In the genomic region with DNA sequence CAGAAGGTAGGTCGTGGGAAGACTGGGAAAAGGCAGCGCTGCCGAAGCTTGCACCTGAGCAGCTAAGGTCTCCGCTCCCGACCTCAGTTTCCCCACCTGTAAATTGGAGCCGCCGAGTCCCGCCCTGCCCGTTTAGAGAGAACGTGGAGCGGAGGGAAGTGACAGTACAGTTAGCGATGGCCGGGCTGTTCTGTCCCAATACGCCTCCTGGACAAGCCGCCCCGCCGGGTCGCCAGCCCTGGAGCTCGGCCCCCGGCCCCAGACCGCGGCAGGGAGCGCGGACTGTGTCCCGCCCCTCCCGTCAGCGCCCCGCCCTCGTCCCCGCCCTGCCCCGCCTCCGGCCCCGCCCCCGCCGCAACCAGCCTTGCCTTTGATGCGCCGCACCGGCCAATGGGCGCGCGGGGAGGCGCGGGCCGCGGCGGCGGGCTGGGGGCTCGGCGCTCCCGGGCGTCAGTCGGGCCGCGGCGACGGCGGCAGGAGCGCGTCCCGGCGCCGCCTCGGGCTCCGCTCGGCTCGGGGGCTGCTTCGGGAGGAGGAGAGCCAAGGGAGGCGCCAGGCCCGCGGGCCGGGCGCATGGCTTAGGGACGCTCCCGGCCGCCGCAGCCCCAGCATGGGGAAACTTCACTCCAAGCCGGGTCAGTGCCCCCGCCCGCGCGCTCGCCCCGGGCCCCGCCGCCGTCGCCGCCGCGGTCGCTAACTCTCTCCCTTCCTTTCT, we compare ENCODE assay signal across 8 cellular contexts. TPM values are rescaled to one million over a fixed set of nuclear protein-coding genes. Genes with fewer than 3 reads are reported as not detected.
DNase-seq lines count a peak whose midpoint lies in the region; ATAC-seq and TF ChIP-seq lines count a peak whose summit lies in the region.

A gene with protein sequence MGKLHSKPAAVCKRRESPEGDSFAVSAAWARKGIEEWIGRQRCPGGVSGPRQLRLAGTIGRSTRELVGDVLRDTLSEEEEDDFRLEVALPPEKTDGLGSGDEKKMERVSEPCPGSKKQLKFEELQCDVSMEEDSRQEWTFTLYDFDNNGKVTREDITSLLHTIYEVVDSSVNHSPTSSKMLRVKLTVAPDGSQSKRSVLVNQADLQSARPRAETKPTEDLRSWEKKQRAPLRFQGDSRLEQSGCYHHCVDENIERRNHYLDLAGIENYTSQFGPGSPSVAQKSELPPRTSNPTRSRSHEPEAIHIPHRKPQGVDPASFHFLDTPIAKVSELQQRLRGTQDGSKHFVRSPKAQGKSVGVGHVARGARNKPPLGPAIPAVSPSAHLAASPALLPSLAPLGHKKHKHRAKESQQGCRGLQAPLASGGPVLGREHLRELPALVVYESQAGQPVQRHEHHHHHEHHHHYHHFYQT (plus strand): TSS at position 453 of the 715 bp plus-strand sequence. CDS start 158 bp downstream, at position 611.

- H3K9me3 ChIP-seq in OCI-LY3 (ENCODE audit: insufficient read depth, low read length) = no peaks in the 10 kb centered on the region

- no peak within 1 kb of the TSS for H3K27ac ChIP-seq in OCI-LY3 (ENCODE audit: low read length)

- H3K36me3 Mint-ChIP-seq in nephron progenitor cell (ENCODE audit: low read depth) = peaks cover 17% of the 10 kb centered on the region
- no peaks in the 10 kb centered on the region for H3K36me3 Mint-ChIP-seq in stimulated activated naive CD8-positive, alpha-beta T cell treated with anti-CD3 and anti-CD28 coated beads, Interleukin-15, Interleukin-2, amounts not matched to agents 100 ng/mL and 50 ng/mL, for 24 hours (ENCODE audit: low read depth)

- H3K27me3 ChIP-seq in OCI-LY3 (ENCODE audit: low read depth, low read length) = peaks cover 14% of the 10 kb centered on the region

- peak; percentile 84 for DNase-seq in AG08395 (ENCODE audit: low spot score)
- DNase-seq in activated T-helper 1 cell treated with Interleukin-2 at 50 U/mL for 16 hours (ENCODE audit: low read depth) = peak; percentile 67
- DNase-seq in fibroblast of the aortic adventitia (ENCODE audit: low read depth) = peak; percentile 11
- peak; percentile 89 for DNase-seq in nephron progenitor cell

- no peak within 1 kb of the TSS for H3K27ac Mint-ChIP-seq in nephron progenitor cell
- H3K27ac Mint-ChIP-seq in stimulated activated naive CD8-positive, alpha-beta T cell treated with anti-CD3 and anti-CD28 coated beads, Interleukin-15, Interleukin-2, amounts not matched to agents 100 ng/mL and 50 ng/mL, for 24 hours = peak within 1 kb of the TSS; percentile 28

- peaks cover 9% of the 10 kb centered on the region for H3K9me3 Mint-ChIP-seq in nephron progenitor cell
- no peaks in the 10 kb centered on the region for H3K9me3 Mint-ChIP-seq in stimulated activated naive CD8-positive, alpha-beta T cell treated with anti-CD3 and anti-CD28 coated beads, Interleukin-15, Interleukin-2, amounts not matched to agents 100 ng/mL and 50 ng/mL, for 24 hours

- peak within 1 kb of the TSS; percentile 95 for H3K4me3 ChIP-seq in OCI-LY3 (ENCODE audit: low read length)
- H3K4me3 ChIP-seq in fibroblast of the aortic adventitia (ENCODE audit: low read depth, low read length) = peak within 1 kb of the TSS; percentile 66

- no peak for TF ChIP-seq CTCF in OCI-LY3 (IDR thresholded peaks at IDR 0.05; ENCODE audit: low read depth, low read length)
- TF ChIP-seq CTCF in fibroblast of the aortic adventitia (IDR thresholded peaks at IDR 0.05; ENCODE audit: insufficient read depth, low read length) = no peak
- TF ChIP-seq CTCF in nephron progenitor cell (IDR thresholded peaks at IDR 0.05) = no peak

- H3K36me3 ChIP-seq in OCI-LY3 (replicated peaks; ENCODE audit: low read depth, low read length) = no peaks in the 10 kb centered on the region

- H3K4me3 Mint-ChIP-seq in nephron progenitor cell = peak within 1 kb of the TSS; percentile 86
- H3K4me3 Mint-ChIP-seq in stimulated activated naive CD8-positive, alpha-beta T cell treated with anti-CD3 and anti-CD28 coated beads, Interleukin-15, Interleukin-2, amounts not matched to agents 100 ng/mL and 50 ng/mL, for 24 hours = peak within 1 kb of the TSS; percentile 83

- H4K20me1 ChIP-seq in OCI-LY3 (ENCODE audit: insufficient read depth, low read length) = no peaks in the 10 kb centered on the region

- H3K27me3 Mint-ChIP-seq in nephron progenitor cell (ENCODE audit: low read depth, poor library complexity) = peaks cover 2% of the 10 kb centered on the region
- peaks cover 14% of the 10 kb centered on the region for H3K27me3 Mint-ChIP-seq in stimulated activated naive CD8-positive, alpha-beta T cell treated with anti-CD3 and anti-CD28 coated beads, Interleukin-15, Interleukin-2, amounts not matched to agents 100 ng/mL and 50 ng/mL, for 24 hours

- H3K9ac ChIP-seq in OCI-LY3 (ENCODE audit: low read length) = peak within 1 kb of the TSS; percentile 75

- ATAC-seq in GM19023 (IDR thresholded peaks at IDR 0.05; ENCODE audit: unreplicated experiment) = peak; percentile 81
- peak; percentile 71 for ATAC-seq in HG03196 (IDR thresholded peaks at IDR 0.05; ENCODE audit: unreplicated experiment)

- peaks cover 5% of the 10 kb centered on the region for H3K4me1 ChIP-seq in OCI-LY3 (ENCODE audit: low read length)

- peak within 1 kb of the TSS; percentile 87 for H3K4me2 ChIP-seq in OCI-LY3 (ENCODE audit: low read length)

- H3K4me1 Mint-ChIP-seq in nephron progenitor cell = peaks cover 70% of the 10 kb centered on the region
- H3K4me1 Mint-ChIP-seq in stimulated activated naive CD8-positive, alpha-beta T cell treated with anti-CD3 and anti-CD28 coated beads, Interleukin-15, Interleukin-2, amounts not matched to agents 100 ng/mL and 50 ng/mL, for 24 hours (ENCODE audit: low read depth) = peaks cover 25% of the 10 kb centered on the region

- H3K79me2 ChIP-seq in OCI-LY3 (ENCODE audit: low read length) = no peaks in the 10 kb centered on the region

- peak within 1 kb of the TSS; percentile 81 for H2AFZ ChIP-seq in OCI-LY3 (ENCODE audit: low read depth, low read length)

RNA-seq across cellular contexts. Expression of the gene that starts here (rescaled TPM):
- 0.09 TPM in 1 of 2 replicates, not detected in the other for total RNA-seq in fibroblast of the aortic adventitia (ENCODE audit: low replicate concordance)

Comparison
In these comparisons a context has a peak if more than half of its experiments do, and no peak if none do; other contexts are left out.
1. Peak in DNase-seq and H3K4me3 ChIP-seq in fibroblast of the aortic adventitia; RNA of the gene not detected or under 1 TPM.
2. DNase-seq: peak in every context shown above with its lines; median percentile 89 in nephron progenitor cell; 84 in AG08395; 67 in activated T-helper 1 cell treated with Interleukin-2 at 50 U/mL for 16 hours; 11 in fibroblast of the aortic adventitia.